ENCODE assay signal across 22 cellular contexts in genomic region chr1:9253706-9254105, GRCh38. TPM values are rescaled to one million over a fixed set of nuclear protein-coding genes. Genes with fewer than 3 reads are reported as not detected.
A peak's percentile ranks its signal among the peaks of the same experiment; 100 is the strongest.
DNase-seq lines count a peak whose midpoint lies in the region; ATAC-seq, FAIRE-seq and TF ChIP-seq lines count a peak whose summit lies in the region.
"Had no signal": no experiment of that assay in that cellular context is flagged by ENCODE, and none has a peak within 500 bp of the region (broad histone marks: within the 10 kb centered on the region; RNA-seq: fewer than 3 reads in every experiment).

No MANE protein-coding gene starts in this region.

- H3K18ac ChIP-seq in neuronal stem cell (ENCODE audit: low read length): peak overlapping the region; percentile 68

- peaks cover 7% of the 10 kb centered on the region; the same call in 1 of the 2 replicates for H3K9me3 ChIP-seq in K562 (replicated peaks; ENCODE audit: control insufficient read depth, insufficient read depth, low read depth, low read length)
- no peaks in the 10 kb centered on the region for H3K9me3 ChIP-seq in left ventricle myocardium inferior (replicated peaks)
- H3K9me3 ChIP-seq in neuronal stem cell (replicated peaks in 1 of 2; ENCODE audit: control insufficient read depth in 2 of 2, insufficient read depth in 1 of 2, low read depth in 1 of 2, low read length in 2 of 2): peaks cover 2 to 8% of the 10 kb centered on the region in 2 donors
- peaks cover 2% of the 10 kb centered on the region for H3K9me3 ChIP-seq in A673 (ENCODE audit: low read depth, low read length, poor library complexity, severe bottlenecking)
- H3K9me3 ChIP-seq: ascending aorta, SJCRH30, vagina had no signal

- H3K9ac ChIP-seq in K562 (ENCODE audit: insufficient read depth in 1 of 2, low read depth in 2 of 2, low read length in 2 of 2) (no peak overlapping the region), neuronal stem cell (ENCODE audit: low read depth, low read length, poor library complexity) (no peak overlapping the region)

- no peak overlapping the region for H3K23ac ChIP-seq in neuronal stem cell (ENCODE audit: low read depth, low read length, poor library complexity)

- H3K9me3 Mint-ChIP-seq in GM23338: peaks cover 8% of the 10 kb centered on the region; the same call in 2 of the 3 replicates
- peaks cover 7% of the 10 kb centered on the region for H3K9me3 Mint-ChIP-seq in activated naive CD8-positive, alpha-beta T cell treated with anti-CD3 and anti-CD28 coated beads for 36 hours

- no peak overlapping the region for H3K4ac ChIP-seq in neuronal stem cell (ENCODE audit: low read length)

- H3K9me2 ChIP-seq in GM23338 (ENCODE audit: insufficient read depth): 0 out of 2 replicates have a peak, but pooled peaks cover 4% of the 10 kb centered on the region

- no peak for FAIRE-seq in K562 (lab: Jason Lieb, UNC)
- FAIRE-seq: islet of Langerhans had no signal

- TF ChIP-seq CTCF in GM23338 (conservative IDR thresholded peaks at IDR 0.05; ENCODE audit: low read depth in 2 of 2): no peak
- no peak for TF ChIP-seq CTCF in K562 (IDR thresholded peaks at IDR 0.05 in 2 of 3, conservative IDR thresholded peaks at IDR 0.05 in 1 of 3; ENCODE audit: insufficient read depth in 2 of 3, low read depth in 1 of 3, low read length in 3 of 3)
- no peak for TF ChIP-seq CTCF in left ventricle myocardium inferior (IDR thresholded peaks at IDR 0.05; ENCODE audit: borderline replicate concordance)
- TF ChIP-seq CTCF in A673 (conservative IDR thresholded peaks at IDR 0.05; ENCODE audit: low read depth, low read length): no peak

- H3K4me3 Mint-ChIP-seq in GM23338: no peak overlapping the region
- H3K4me3 Mint-ChIP-seq in activated naive CD8-positive, alpha-beta T cell treated with anti-CD3 and anti-CD28 coated beads for 36 hours: no peak overlapping the region
- H3K4me3 Mint-ChIP-seq: activated T-helper 1 cell treated with anti-CD3 and anti-CD28 coated beads, Interleukin-12 subunit alpha, Interleukin-12 subunit beta, Interleukin-2, Interleukin-4 antibody, amounts not matched to agents 30 ng/mL and 10 ng/mL and 1 ng/mL, durations not matched to agents 14 hours and 24 hours and 36 hours; naive B cell had no signal

- TF ChIP-seq POLR2A in K562 (conservative IDR thresholded peaks at IDR 0.05): no peak

- H3K4me3 ChIP-seq in GM23338: no peak overlapping the region
- H3K4me3 ChIP-seq in K562: no peak overlapping the region
- peak overlapping the region; percentile 16 for H3K4me3 ChIP-seq in left ventricle myocardium inferior
- H3K4me3 ChIP-seq in neuronal stem cell (ENCODE audit: low read length in 2 of 2): no peak overlapping the region
- no peak overlapping the region for H3K4me3 ChIP-seq in A673 (ENCODE audit: low read depth, low read length, poor library complexity, severe bottlenecking)
- H3K4me3 ChIP-seq: ascending aorta, SJCRH30, vagina had no signal

- no peak overlapping the region for H3K14ac ChIP-seq in neuronal stem cell (ENCODE audit: low read length)

- H3K4me2 ChIP-seq in GM23338 (peak overlapping the region; percentile 8; the same call in 1 of the 2 replicates), K562 (ENCODE audit: insufficient read depth, low read length) (no peak overlapping the region), neuronal stem cell (ENCODE audit: insufficient read depth, low read length, poor library complexity, severe bottlenecking) (no peak overlapping the region)

- no peaks in the 10 kb centered on the region for H3K36me3 ChIP-seq in GM23338 (ENCODE audit: insufficient read depth)
- H3K36me3 ChIP-seq in K562 (ENCODE audit: control insufficient read depth, insufficient read depth, low read length): no peaks in the 10 kb centered on the region
- peaks cover 13% of the 10 kb centered on the region for H3K36me3 ChIP-seq in left ventricle myocardium inferior
- peaks cover 0 to 5% of the 10 kb centered on the region in 2 donors for H3K36me3 ChIP-seq in neuronal stem cell (replicated peaks in 1 of 2; ENCODE audit: control insufficient read depth in 2 of 2, insufficient read depth in 2 of 2, low read length in 2 of 2)
- no peaks in the 10 kb centered on the region for H3K36me3 ChIP-seq in A673 (ENCODE audit: insufficient read depth, low read length, poor library complexity, severe bottlenecking)
- H3K36me3 ChIP-seq: SJCRH30 had no signal

- H2BK15ac ChIP-seq in neuronal stem cell (ENCODE audit: low read length): no peak overlapping the region

- peaks cover 5% of the 10 kb centered on the region for H3K79me1 ChIP-seq in neuronal stem cell (ENCODE audit: low read depth, low read length)

- H4K20me1 ChIP-seq in GM23338 (replicated peaks; ENCODE audit: insufficient read depth): no peaks in the 10 kb centered on the region
- H4K20me1 ChIP-seq in K562 (replicated peaks; ENCODE audit: control insufficient read depth, insufficient read depth, low read length): peaks cover 13% of the 10 kb centered on the region; the same call in 1 of the 2 replicates

- no peak for TF ChIP-seq EP300 in K562 (IDR thresholded peaks at IDR 0.05; ENCODE audit: low read length)

- no peak overlapping the region for H2AFZ ChIP-seq in GM23338
- H2AFZ ChIP-seq in K562 (ENCODE audit: low read depth, low read length): no peak overlapping the region
- H2AFZ ChIP-seq in neuronal stem cell (ENCODE audit: low read length): no peak overlapping the region

- DNase-seq in GM23338 (ENCODE audit: low spot score): no peak
- no peak for DNase-seq in K562 (ENCODE audit: extremely low read depth in 1 of 4, low spot score in 3 of 4)
- DNase-seq in left ventricle myocardium inferior: no peak
- no peak for DNase-seq in neuronal stem cell (ENCODE audit: low spot score)
- no peak for DNase-seq in activated naive CD8-positive, alpha-beta T cell treated with anti-CD3 and anti-CD28 coated beads for 36 hours
- no peak for DNase-seq in A673 (ENCODE audit: low spot score)
- DNase-seq: ACHN; COR-L47; effector CD8-positive, alpha-beta T cell; foreskin keratinocyte; naive B cell; NCI-H1092 treated with DMSO at 0.1 percent for 48 hours; NCI-H2171 treated with DMSO at 0.1 percent for 48 hours; stimulated activated CD4-positive, alpha-beta T cell treated with anti-CD3 and anti-CD28 coated beads, Interleukin-4, amount 100 ng/mL, for 4 hours had no signal

- H3K9me1 ChIP-seq in K562 (ENCODE audit: control insufficient read depth, insufficient read depth, low read length): no peaks in the 10 kb centered on the region

- intact Hi-C loops in K562 (cut with micrococcal nuclease) (no loop called here), left ventricle myocardium inferior (cut with micrococcal nuclease) (no loop called here), A673 (cut with micrococcal nuclease; ENCODE audit: unreplicated experiment) (no loop called here)

- peaks cover 51% of the 10 kb centered on the region for H3K4me1 Mint-ChIP-seq in GM23338
- H3K4me1 Mint-ChIP-seq in activated naive CD8-positive, alpha-beta T cell treated with anti-CD3 and anti-CD28 coated beads for 36 hours: peaks cover 7% of the 10 kb centered on the region

- in situ Hi-C loops in K562 (cut with MboI): no loop called here

- peaks cover 16% of the 10 kb centered on the region for H3K27me3 Mint-ChIP-seq in GM23338 (ENCODE audit: insufficient read depth, low read depth, poor library complexity)
- no peaks in the 10 kb centered on the region for H3K27me3 Mint-ChIP-seq in activated naive CD8-positive, alpha-beta T cell treated with anti-CD3 and anti-CD28 coated beads for 36 hours
- H3K27me3 Mint-ChIP-seq: naive B cell had no signal

- no peak overlapping the region for H2BK12ac ChIP-seq in neuronal stem cell (ENCODE audit: low read length)

- H3K79me2 ChIP-seq in GM23338 (replicated peaks; ENCODE audit: insufficient read depth) (no peaks in the 10 kb centered on the region), K562 (ENCODE audit: control insufficient read depth, insufficient read depth, low read length) (no peaks in the 10 kb centered on the region)

- peaks cover 29% of the 10 kb centered on the region for H3K4me1 ChIP-seq in GM23338 (ENCODE audit: insufficient read depth)
- H3K4me1 ChIP-seq in K562 (replicated peaks in 1 of 2; ENCODE audit: control insufficient read depth in 2 of 2, insufficient read depth in 2 of 2, low read length in 2 of 2): peaks cover 0 to 12% of the 10 kb centered on the region in 2 experiments; a peak in 1 of 5 replicates
- peaks cover 65% of the 10 kb centered on the region for H3K4me1 ChIP-seq in left ventricle myocardium inferior
- H3K4me1 ChIP-seq in neuronal stem cell (ENCODE audit: control insufficient read depth in 2 of 2, insufficient read depth in 1 of 2, low read depth in 1 of 2, low read length in 2 of 2): peaks cover 42 to 43% of the 10 kb centered on the region in 2 donors
- peaks cover 20% of the 10 kb centered on the region for H3K4me1 ChIP-seq in A673 (ENCODE audit: insufficient read depth, low read length, poor library complexity, severe bottlenecking)
- H3K4me1 ChIP-seq: foreskin keratinocyte had no signal

- no peak overlapping the region for H4K91ac ChIP-seq in neuronal stem cell (ENCODE audit: low read depth, low read length, poor library complexity)

- no peak overlapping the region for H4K8ac ChIP-seq in neuronal stem cell (ENCODE audit: low read depth, low read length)

- POLR2A ChIA-PET in K562 (lab: Yijun Ruan, JAX) (interaction anchor here (0.9 to 1.9 kb wide), 2 partner anchors 10 to 12 kb away, joined by 4 to 8 read pairs; no protein-coding TSS in a partner anchor), A673 (lab: Charles Lee; ENCODE audit: low non-redundant PET) (no interaction called here)

- no peak overlapping the region for H2AK5ac ChIP-seq in neuronal stem cell (ENCODE audit: low read depth, low read length)

- H3F3A ChIP-seq in GM23338 (replicated peaks; ENCODE audit: low read depth): peaks cover 5% of the 10 kb centered on the region; the same call in 1 of the 2 replicates

- H2BK120ac ChIP-seq in neuronal stem cell (ENCODE audit: low read depth, low read length): no peak overlapping the region

- 10% methylated on average over 5 of the region's 5 CpGs for WGBS in K562 (ENCODE audit: insufficient coverage, low coverage, missing lambda C conversion rate)
- WGBS in neuronal stem cell (ENCODE audit: extremely low coverage in 2 of 2, insufficient read length in 2 of 2, insufficient replicate concordance in 1 of 2), 2 donors: no CpG with 5 or more reads among the region's 5 CpGs

- peak overlapping the region; percentile 31; the same call in 1 of the 2 replicates for H3K27ac Mint-ChIP-seq in GM23338
- H3K27ac Mint-ChIP-seq in activated naive CD8-positive, alpha-beta T cell treated with anti-CD3 and anti-CD28 coated beads for 36 hours: no peak overlapping the region
- H3K27ac Mint-ChIP-seq: activated T-helper 1 cell treated with anti-CD3 and anti-CD28 coated beads, Interleukin-12 subunit alpha, Interleukin-12 subunit beta, Interleukin-2, Interleukin-4 antibody, amounts not matched to agents 30 ng/mL and 10 ng/mL and 1 ng/mL, durations not matched to agents 14 hours and 24 hours and 36 hours had no signal

- no peak overlapping the region for H2BK5ac ChIP-seq in neuronal stem cell (ENCODE audit: low read length)

- H3K27ac ChIP-seq in GM23338 (ENCODE audit: low read depth) (peak overlapping the region; percentile 7; the same call in 1 of the 2 replicates), K562 (ENCODE audit: extremely low read depth, low read depth, low read length) (no peak overlapping the region), left ventricle myocardium inferior (replicated peaks) (peak overlapping the region; percentile 97), neuronal stem cell (replicated peaks; ENCODE audit: low read length) (peak overlapping the region; percentile 53), A673 (ENCODE audit: low read depth, low read length, poor library complexity, severe bottlenecking) (no peak overlapping the region)
- H3K27ac ChIP-seq: ascending aorta, foreskin keratinocyte, SJCRH30, vagina had no signal

- peaks cover 5% of the 10 kb centered on the region; the same call in 2 of the 3 replicates for H3K36me3 Mint-ChIP-seq in GM23338 (ENCODE audit: low read depth)
- peaks cover 12% of the 10 kb centered on the region for H3K36me3 Mint-ChIP-seq in activated naive CD8-positive, alpha-beta T cell treated with anti-CD3 and anti-CD28 coated beads for 36 hours

- CTCF ChIA-PET in K562 (lab: Yijun Ruan, JAX; ENCODE audit: low intra/inter-chr PET ratio): no interaction called here
- CTCF ChIA-PET in A673 (lab: Charles Lee): no interaction called here

- no peaks in the 10 kb centered on the region for H3K27me3 ChIP-seq in GM23338 (ENCODE audit: insufficient read depth)
- H3K27me3 ChIP-seq in K562 (ENCODE audit: control insufficient read depth in 2 of 2, insufficient read depth in 2 of 2, low read length in 2 of 2): peaks cover 25 to 62% of the 10 kb centered on the region in 2 experiments
- H3K27me3 ChIP-seq in left ventricle myocardium inferior (ENCODE audit: low read depth): no peaks in the 10 kb centered on the region
- H3K27me3 ChIP-seq in neuronal stem cell (ENCODE audit: control insufficient read depth in 3 of 3, insufficient read depth in 3 of 3, low read depth in 1 of 3, low read length in 3 of 3): no peaks in the 10 kb centered on the region
- peaks cover 61% of the 10 kb centered on the region for H3K27me3 ChIP-seq in A673 (replicated peaks; ENCODE audit: insufficient read depth, low read depth, low read length, poor library complexity)
- H3K27me3 ChIP-seq: ascending aorta, foreskin keratinocyte, SJCRH30, vagina had no signal

- no peak for TF ChIP-seq RAD21 in K562 (CRISPR knock-in tag; conservative IDR thresholded peaks at IDR 0.05 in 1 of 2, IDR thresholded peaks at IDR 0.05 in 1 of 2)

- ATAC-seq in GM23338 (peak; percentile 2; the same call in 1 of the 3 replicates), K562 (no peak), GM19351 (IDR thresholded peaks at IDR 0.05; ENCODE audit: unreplicated experiment) (no peak), GM21717 (IDR thresholded peaks at IDR 0.05; ENCODE audit: unreplicated experiment) (no peak)
- ATAC-seq: foreskin keratinocyte, sciatic nerve had no signal

- BruUV-seq in K562 (replicated peaks; lab: Mats Ljungman, UMichigan): no TSS peak
- BruUV-seq in A673 (replicated peaks; lab: Mats Ljungman, UMichigan): no TSS peak

RNA-seq across cellular contexts. Expression of gene H6PD, which starts 19.1 kb away (rescaled TPM):
- 4.2 and 4.7 TPM in 2 replicates for total RNA-seq in GM23338 (2014; rRNA removed; shearing (Covaris generic))
- 0.99 and 1.2 TPM in 2 replicates for polyA plus RNA-seq in GM23338 (2016; fragmentation: Nextera tagmentation; extraction: Ambion mirVana)
- 1.6 and 4.4 TPM in 2 replicates for total RNA-seq in K562 (2011; cell fraction: chromatin; rRNA removed; ENCODE audit: low replicate concordance)
- 3.2 and 3.8 TPM in 2 replicates for total RNA-seq in K562 (2011; cell fraction: nucleolus; rRNA removed)
- total RNA-seq in K562 (2011; cell fraction: nucleoplasm; rRNA removed): 3.3 and 3.5 TPM in 2 replicates
- 1.0 and 1.5 TPM in 2 replicates for total RNA-seq in K562 (2014; rRNA removed)
- 0.84 and 1.2 TPM in 2 replicates for total RNA-seq in K562 (2014; rRNA removed; fragmentation: Illumina TruSeq; extraction: Trizol)
- total RNA-seq in K562 (2015; rRNA removed; fragmentation: Illumina TruSeq; extraction: Trizol): 1.5 and 1.7 TPM in 2 replicates
- total RNA-seq in K562 (2021): 1.8 and 2.5 TPM in 2 replicates
- polyA plus RNA-seq in K562 (2011; rRNA removed): 0.82 and 1.9 TPM in 2 replicates
- 1.4 and 1.8 TPM in 2 replicates for polyA plus RNA-seq in K562 (2011; cell fraction: cytosol; rRNA removed)
- polyA plus RNA-seq in K562 (2011; cell fraction: nucleus; rRNA removed): 1.7 and 1.8 TPM in 2 replicates
- polyA plus RNA-seq in K562 (2012): 1.5 and 6.3 TPM in 2 replicates
- 0.95 and 1.1 TPM in 2 replicates for polyA plus RNA-seq in K562 (2014; fragmentation: Illumina TruSeq; extraction: Trizol)
- under 1 TPM; 0.04 to 0.08 TPM for polyA plus RNA-seq in K562 (2014; fragmentation: Nextera tagmentation; extraction: Ambion mirVana)
- 1.1 and 1.2 TPM in 2 replicates for polyA plus RNA-seq in K562 (2014; rRNA removed)
- polyA minus RNA-seq in K562 (2011; rRNA and poly(A)+ RNA removed): 0.95 and 1.0 TPM in 2 replicates
- 1.7 and 2.8 TPM in 2 replicates for polyA minus RNA-seq in K562 (2011; cell fraction: cytosol; rRNA and poly(A)+ RNA removed)
- 0.81 and 1.00 TPM in 2 replicates for polyA minus RNA-seq in K562 (2011; cell fraction: nucleus; rRNA and poly(A)+ RNA removed)
- 21.9 TPM for total RNA-seq in left ventricle myocardium inferior
- 14.1 TPM for polyA plus RNA-seq in neuronal stem cell (2013, experiment 1 of 2)
- polyA plus RNA-seq in neuronal stem cell (2013, experiment 2 of 2): 15.0 TPM
- 1 to 10 TPM; 5.7 to 5.9 TPM for total RNA-seq in activated naive CD8-positive, alpha-beta T cell treated with anti-CD3 and anti-CD28 coated beads for 36 hours
- 6.2 and 10.6 TPM in 2 replicates for total RNA-seq in A673 (2021)

RNA-seq across cellular contexts. Expression of gene SPSB1, which starts 39.0 kb away (rescaled TPM):
- 6.8 and 7.6 TPM in 2 replicates for total RNA-seq in GM23338 (2014; rRNA removed; shearing (Covaris generic))
- polyA plus RNA-seq in GM23338 (2016; fragmentation: Nextera tagmentation; extraction: Ambion mirVana) (2.1 and 2.4 TPM in 2 replicates), K562 (2011; rRNA removed) (0.09 and 0.14 TPM in 2 replicates), K562 (2014; fragmentation: Illumina TruSeq; extraction: Trizol) (0.22 TPM in 1 of 2 replicates, not detected in the other), K562 (2014; fragmentation: Nextera tagmentation; extraction: Ambion mirVana) (under 1 TPM in 1 of 2 experiments, not detected in 1; 0.06 TPM), K562 (2014; rRNA removed) (0.65 TPM in 1 of 2 replicates, not detected in the other)
- not detected in 2 replicates for total RNA-seq in K562 (2011; cell fraction: chromatin; rRNA removed; ENCODE audit: low replicate concordance)
- total RNA-seq in K562 (2011; cell fraction: nucleolus; rRNA removed): 0.33 TPM in 1 of 2 replicates, not detected in the other
- not detected in 2 replicates for total RNA-seq in K562 (2011; cell fraction: nucleoplasm; rRNA removed)
- total RNA-seq in K562 (2014; rRNA removed) (0.08 TPM in 1 of 2 replicates, not detected in the other), K562 (2014; rRNA removed; fragmentation: Illumina TruSeq; extraction: Trizol) (not detected in 2 replicates), K562 (2015; rRNA removed; fragmentation: Illumina TruSeq; extraction: Trizol) (0.08 TPM in 1 of 2 replicates, not detected in the other), K562 (2021) (0.22 and 0.35 TPM in 2 replicates), left ventricle myocardium inferior (17.6 TPM), A673 (2021) (7.5 and 11.8 TPM in 2 replicates)
- polyA plus RNA-seq in K562 (2011; cell fraction: cytosol; rRNA removed): 0.04 and 0.15 TPM in 2 replicates
- polyA plus RNA-seq in K562 (2011; cell fraction: nucleus; rRNA removed): 0.17 TPM in 1 of 2 replicates, not detected in the other
- 0.09 and 0.10 TPM in 2 replicates for polyA plus RNA-seq in K562 (2012)
- 0.12 TPM in 1 of 2 replicates, not detected in the other for polyA minus RNA-seq in K562 (2011; rRNA and poly(A)+ RNA removed)
- polyA minus RNA-seq in K562 (2011; cell fraction: cytosol; rRNA and poly(A)+ RNA removed): 0.55 TPM in 1 of 2 replicates, not detected in the other
- 0.11 TPM in 1 of 2 replicates, not detected in the other for polyA minus RNA-seq in K562 (2011; cell fraction: nucleus; rRNA and poly(A)+ RNA removed)
- polyA plus RNA-seq in neuronal stem cell (2013, experiment 1 of 2): 5.2 TPM
- 5.1 TPM for polyA plus RNA-seq in neuronal stem cell (2013, experiment 2 of 2)
- under 1 TPM; 0.36 to 0.37 TPM for total RNA-seq in activated naive CD8-positive, alpha-beta T cell treated with anti-CD3 and anti-CD28 coated beads for 36 hours

Comparison
In these comparisons a context has a peak if more than half of its experiments do, and no peak if none do; other contexts are left out.
1. H3K27ac ChIP-seq: peak in GM23338 (single experiment), left ventricle myocardium inferior (single experiment) and neuronal stem cell (single experiment); none in K562 (single experiment) and A673 (single experiment).